ENCODE assay signal across 1 cellular context in the genomic region with DNA sequence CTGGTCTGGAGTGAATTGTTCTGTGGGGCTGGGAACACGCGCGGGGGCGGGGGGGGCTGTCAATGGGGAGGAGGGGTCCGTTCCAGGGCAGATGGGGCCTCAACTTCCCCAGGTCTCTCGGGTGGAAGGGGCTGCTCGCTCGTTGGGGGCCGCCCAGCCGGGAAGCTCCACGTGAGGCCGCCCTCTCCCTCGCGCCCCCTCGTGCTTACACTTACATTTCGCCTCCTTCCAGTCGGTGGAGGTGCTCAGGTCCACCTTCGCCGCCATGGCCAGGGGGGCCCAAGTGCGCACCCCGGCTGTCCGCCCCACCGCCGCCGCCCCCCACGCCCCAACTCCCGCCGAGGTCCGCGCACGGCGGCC.
TF ChIP-seq lines count a peak whose summit lies in the region.

No MANE protein-coding gene starts in this region.

TF ChIP-seq in K562, 482 proteins besides CTCF, POLR2A, EP300 and RAD21 (continued from another document):
- TF ChIP-seq, protein P1, sequence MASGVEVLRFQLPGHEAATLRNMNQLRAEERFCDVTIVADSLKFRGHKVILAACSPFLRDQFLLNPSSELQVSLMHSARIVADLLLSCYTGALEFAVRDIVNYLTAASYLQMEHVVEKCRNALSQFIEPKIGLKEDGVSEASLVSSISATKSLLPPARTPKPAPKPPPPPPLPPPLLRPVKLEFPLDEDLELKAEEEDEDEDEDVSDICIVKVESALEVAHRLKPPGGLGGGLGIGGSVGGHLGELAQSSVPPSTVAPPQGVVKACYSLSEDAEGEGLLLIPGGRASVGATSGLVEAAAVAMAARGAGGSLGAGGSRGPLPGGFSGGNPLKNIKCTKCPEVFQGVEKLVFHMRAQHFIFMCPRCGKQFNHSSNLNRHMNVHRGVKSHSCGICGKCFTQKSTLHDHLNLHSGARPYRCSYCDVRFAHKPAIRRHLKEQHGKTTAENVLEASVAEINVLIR (CRISPR knock-in tag; IDR thresholded peaks at IDR 0.05), result no peak
- TF ChIP-seq IFI16 (CRISPR knock-in tag; IDR thresholded peaks at IDR 0.05) (no peak), PTRF (tag; IDR thresholded peaks at IDR 0.05) (no peak)
